21 cellular contexts compared by ENCODE assay signal in genomic region chr22:49503321-49503720, GRCh38.
A peak's percentile ranks its signal among the peaks of the same experiment; 100 is the strongest.
DNase-seq lines count a peak whose midpoint lies in the region; ATAC-seq, FAIRE-seq and TF ChIP-seq lines count a peak whose summit lies in the region.
"Had no signal": no experiment of that assay in that cellular context is flagged by ENCODE, and none has a peak within 500 bp of the region (broad histone marks: within the 10 kb centered on the region; RNA-seq: fewer than 3 reads in every experiment).

No MANE protein-coding gene starts in this region.

- H3K27me3 ChIP-seq in astrocyte (ENCODE audit: insufficient read depth, low read length) (no peaks in the 10 kb centered on the region), body of pancreas (no peaks in the 10 kb centered on the region)

- H4K20me1 ChIP-seq in astrocyte (ENCODE audit: insufficient read depth, low read length) = no peaks in the 10 kb centered on the region

- H2AFZ ChIP-seq in astrocyte (ENCODE audit: low read depth, low read length) = no peak overlapping the region

- H3K36me3 ChIP-seq in astrocyte (ENCODE audit: insufficient read depth, low read length) (no peaks in the 10 kb centered on the region), body of pancreas (replicated peaks in 1 of 2; ENCODE audit: insufficient read depth in 1 of 2, low read depth in 2 of 2) (no peaks in the 10 kb centered on the region)

- H3K27ac ChIP-seq in astrocyte (ENCODE audit: low read depth, low read length) = no peak overlapping the region
- no peak overlapping the region for H3K27ac ChIP-seq in body of pancreas
- H3K27ac ChIP-seq: HL-60, SK-N-MC had no signal

- H3K9ac ChIP-seq in astrocyte (ENCODE audit: low read length) = no peak overlapping the region

- no peaks in the 10 kb centered on the region for H3K9me3 Mint-ChIP-seq in astrocyte (ENCODE audit: unreplicated experiment)
- H3K9me3 Mint-ChIP-seq: T-cell had no signal

- 79 to 87% methylated on average over 1 of the region's 1 CpG for WGBS in body of pancreas, 2 donors

- H3K79me2 ChIP-seq in astrocyte (ENCODE audit: insufficient read depth, low read length) = no peaks in the 10 kb centered on the region

- peaks cover 2% of the 10 kb centered on the region for H3K27me3 Mint-ChIP-seq in astrocyte (ENCODE audit: low read depth, unreplicated experiment)
- H3K27me3 Mint-ChIP-seq: CD4-positive, CD25-positive, alpha-beta regulatory T cell; T-cell had no signal

- TF ChIP-seq POLR2A in body of pancreas (IDR thresholded peaks at IDR 0.05) = no peak

- peak; percentile 36 for DNase-seq in GM12864 (ENCODE audit: low read depth)
- peak; percentile 73 for DNase-seq in MV-4-11 (lab: John Stamatoyannopoulos, UW)
- no peak for DNase-seq in astrocyte (ENCODE audit: low read depth)
- no peak for DNase-seq in body of pancreas
- no peak for DNase-seq in HPDE6-E6E7 (ENCODE audit: extremely low spot score)
- no peak for DNase-seq in NCI-H2107 (lab: John Stamatoyannopoulos, UW)
- DNase-seq in GM19239 (ENCODE audit: insufficient read length, low spot score) = no peak
- DNase-seq: Caco-2; CD4-positive, CD25-positive, alpha-beta regulatory T cell; DMS153; EL; GOT3; NCI-H1092 treated with DMSO at 0.1 percent for 48 hours; NCI-H526 treated with DMSO at 0.1 percent for 48 hours; T1000 had no signal

- H3K27ac Mint-ChIP-seq in astrocyte (ENCODE audit: unreplicated experiment) = peak overlapping the region; percentile 43
- H3K27ac Mint-ChIP-seq: T-cell had no signal

- H3K4me3 Mint-ChIP-seq in astrocyte (ENCODE audit: unreplicated experiment) = no peak overlapping the region
- H3K4me3 Mint-ChIP-seq: T-cell had no signal

- H3K4me3 ChIP-seq in GM12864 (ENCODE audit: low read depth, low read length) (no peak overlapping the region), astrocyte (ENCODE audit: insufficient read depth, low read depth, low read length) (no peak overlapping the region), body of pancreas (no peak overlapping the region)
- H3K4me3 ChIP-seq: SK-N-MC had no signal

- ATAC-seq in HG02642 (IDR thresholded peaks at IDR 0.05; ENCODE audit: poor library complexity, unreplicated experiment) (peak; percentile 25), body of pancreas (no peak)
- ATAC-seq: Panc1, Right ventricle myocardium inferior had no signal

- H3K4me1 Mint-ChIP-seq in astrocyte (ENCODE audit: low read depth, unreplicated experiment) = peaks cover 5% of the 10 kb centered on the region

- H3K9me3 ChIP-seq in astrocyte (ENCODE audit: insufficient read depth, low read depth, low read length) (peaks cover 13% of the 10 kb centered on the region), body of pancreas (no peaks in the 10 kb centered on the region)

- TF ChIP-seq CTCF in GM12864 (IDR thresholded peaks at IDR 0.05; ENCODE audit: low read depth, low read length, missing control alignments) (no peak), astrocyte (IDR thresholded peaks at IDR 0.05; ENCODE audit: insufficient read depth, low read depth, low read length) (no peak), body of pancreas (IDR thresholded peaks at IDR 0.05) (no peak)

- FAIRE-seq in astrocyte (lab: Jason Lieb, UNC) (no peak), GM19239 (lab: Jason Lieb, UNC) (no peak)

- intact Hi-C loops in body of pancreas (cut with DNase I) = no loop called here

- no peaks in the 10 kb centered on the region for H3K4me1 ChIP-seq in astrocyte (ENCODE audit: insufficient read depth, low read length)
- no peaks in the 10 kb centered on the region for H3K4me1 ChIP-seq in body of pancreas

- H3K36me3 Mint-ChIP-seq in astrocyte (ENCODE audit: low read depth, unreplicated experiment) = no peaks in the 10 kb centered on the region
- H3K36me3 Mint-ChIP-seq: CD4-positive, CD25-positive, alpha-beta regulatory T cell; T-cell had no signal

- no peak overlapping the region for H3K4me2 ChIP-seq in astrocyte (ENCODE audit: low read length)

Comparison
In these comparisons a context has a peak if more than half of its experiments do, and no peak if none do; other contexts are left out.
1. DNase-seq: peak in GM12864 (single experiment) and MV-4-11 (single experiment); none in astrocyte (single experiment), body of pancreas (0 of 4), HPDE6-E6E7 (single experiment), NCI-H2107 (single experiment) and GM19239 (single experiment).